In the genomic region with DNA sequence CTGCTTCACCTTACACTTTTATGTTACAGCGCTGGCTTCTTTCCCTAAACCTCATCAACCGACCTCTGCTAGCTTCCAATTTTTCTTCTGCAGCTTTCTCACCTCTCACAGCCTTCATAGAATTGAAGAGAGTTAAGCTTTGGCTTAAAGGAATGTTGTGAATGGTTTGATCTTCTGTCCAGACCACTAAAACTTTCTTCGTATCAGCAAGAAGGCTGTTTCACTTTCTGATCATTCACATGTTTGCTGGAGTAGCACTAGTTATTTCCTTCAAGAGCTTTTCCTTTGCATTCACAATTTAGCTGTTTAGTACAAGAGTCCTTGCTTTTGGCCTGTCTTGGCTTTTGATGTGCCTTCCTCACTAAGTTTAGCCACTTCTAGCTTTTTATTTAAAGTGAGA, we compare ENCODE assay signal across 9 cellular contexts. TPM values are rescaled to one million over a fixed set of nuclear protein-coding genes. Genes with fewer than 3 reads are reported as not detected.
DNase-seq lines count a peak whose midpoint lies in the region; ATAC-seq and TF ChIP-seq lines count a peak whose summit lies in the region.
"Had no signal": no experiment of that assay in that cellular context is flagged by ENCODE, and none has a peak within 500 bp of the region (broad histone marks: within the 10 kb centered on the region; RNA-seq: fewer than 3 reads in every experiment).

No MANE protein-coding gene starts in this region.

- peak overlapping the region; percentile 60 for H3K27ac ChIP-seq in thymus (ENCODE audit: low read depth)
- peak overlapping the region in 1 of 4 donors; percentile 55 for H3K27ac ChIP-seq in gastroesophageal sphincter

- no peaks in the 10 kb centered on the region for H3K36me3 Mint-ChIP-seq in activated naive CD4-positive, alpha-beta T cell treated with anti-CD3 and anti-CD28 coated beads, Interleukin-2, amount 50 U/mL, for 24 hours

- no peak for DNase-seq in activated naive CD4-positive, alpha-beta T cell treated with anti-CD3 and anti-CD28 coated beads, Interleukin-2, amount 50 U/mL, for 16 hours
- DNase-seq in RPMI7951 (ENCODE audit: low read depth) (peak; percentile 35), fibroblast of mammary gland (ENCODE audit: low read depth) (peak; percentile 10), NCI-H1417 (lab: John Stamatoyannopoulos, UW) (no peak), Right ventricle myocardium superior (no peak)

- TF ChIP-seq CTCF in fibroblast of mammary gland (conservative IDR thresholded peaks at IDR 0.05; ENCODE audit: control insufficient read depth, insufficient read depth, low read depth, low read length) (no peak), gastroesophageal sphincter (IDR thresholded peaks at IDR 0.05) (no peak)

- 19% methylated on average over 3 of the region's 3 CpGs for WGBS in thymus
- 37 to 70% methylated on average over 3 of the region's 3 CpGs for WGBS in gastroesophageal sphincter (ENCODE audit: low coverage in 1 of 2), 2 donors

- ATAC-seq in Right ventricle myocardium superior (ENCODE audit: poor library complexity), result no peak
- ATAC-seq in gastroesophageal sphincter, result no peak

- H3K4me3 ChIP-seq in fibroblast of mammary gland (ENCODE audit: control insufficient read depth, low read depth, low read length) (no peak overlapping the region), thymus (ENCODE audit: low read length) (peak overlapping the region; percentile 18), gastroesophageal sphincter (no peak overlapping the region)

- TF ChIP-seq EP300 in gastroesophageal sphincter (IDR thresholded peaks at IDR 0.05), result no peak

- H3K9me3 Mint-ChIP-seq in activated naive CD4-positive, alpha-beta T cell treated with anti-CD3 and anti-CD28 coated beads, Interleukin-2, amount 50 U/mL, for 24 hours, result no peaks in the 10 kb centered on the region

- no peaks in the 10 kb centered on the region for H3K9me3 ChIP-seq in thymus (ENCODE audit: control insufficient read depth)
- no peaks in the 10 kb centered on the region for H3K9me3 ChIP-seq in gastroesophageal sphincter

- peak overlapping the region; percentile 92 for H3K27ac Mint-ChIP-seq in activated naive CD4-positive, alpha-beta T cell treated with anti-CD3 and anti-CD28 coated beads, Interleukin-2, amount 50 U/mL, for 24 hours
- H3K27ac Mint-ChIP-seq: progenitor cell of endocrine pancreas had no signal

- no peaks in the 10 kb centered on the region for H3K27me3 Mint-ChIP-seq in activated naive CD4-positive, alpha-beta T cell treated with anti-CD3 and anti-CD28 coated beads, Interleukin-2, amount 50 U/mL, for 24 hours

- H3K36me3 ChIP-seq in thymus (ENCODE audit: control insufficient read depth, insufficient read depth), result no peaks in the 10 kb centered on the region
- H3K36me3 ChIP-seq in gastroesophageal sphincter, result no peaks in the 10 kb centered on the region

- no peak for TF ChIP-seq POLR2A in gastroesophageal sphincter (IDR thresholded peaks at IDR 0.05)

- intact Hi-C loops in Right ventricle myocardium superior (cut with DNase I), result no loop called here

- H3K4me3 Mint-ChIP-seq in activated naive CD4-positive, alpha-beta T cell treated with anti-CD3 and anti-CD28 coated beads, Interleukin-2, amount 50 U/mL, for 24 hours, result peak overlapping the region; percentile 84

- peaks cover 75% of the 10 kb centered on the region for H3K4me1 Mint-ChIP-seq in activated naive CD4-positive, alpha-beta T cell treated with anti-CD3 and anti-CD28 coated beads, Interleukin-2, amount 50 U/mL, for 24 hours

- H3K4me1 ChIP-seq in thymus (ENCODE audit: control insufficient read depth, insufficient read depth, low read length), result peaks cover 33% of the 10 kb centered on the region
- H3K4me1 ChIP-seq in gastroesophageal sphincter, result peaks cover 13 to 94% (median 43%) of the 10 kb centered on the region in 3 donors

- H3K27me3 ChIP-seq in thymus (ENCODE audit: control insufficient read depth, insufficient read depth) (no peaks in the 10 kb centered on the region), gastroesophageal sphincter (no peaks in the 10 kb centered on the region)

RNA-seq across cellular contexts. Expression of a gene that starts 49.5 kb away (rescaled TPM):
- 40.6 and 53.0 TPM in 2 replicates for total RNA-seq in RPMI7951 (2014; rRNA removed; shearing (Covaris generic))
- 62.3 TPM for polyA plus RNA-seq in thymus
- 48.9 TPM for total RNA-seq in Right ventricle myocardium superior
- total RNA-seq in gastroesophageal sphincter, result 100 to 1,000 TPM in 1 of 4 donors, 10 to 100 TPM in 3; 69.7 to 103 (median 85.6) TPM

Comparison
In these comparisons a context has a peak if more than half of its experiments do, and no peak if none do; other contexts are left out.
1. DNase-seq: peak in RPMI7951 (single experiment) and fibroblast of mammary gland (single experiment); none in activated naive CD4-positive, alpha-beta T cell treated with anti-CD3 and anti-CD28 coated beads, Interleukin-2, amount 50 U/mL, for 16 hours (single experiment), NCI-H1417 (0 of 3) and Right ventricle myocardium superior (single experiment).